ENCODE assay signal across 8 cellular contexts in genomic region chr12:48350249-48351021, GRCh38. TPM values are rescaled to one million over a fixed set of nuclear protein-coding genes. Genes with fewer than 3 reads are reported as not detected.
DNase-seq lines count a peak whose midpoint lies in the region; ATAC-seq and TF ChIP-seq lines count a peak whose summit lies in the region.

TSS of gene ZNF641 (minus strand) at chr12:48350919. CDS start at chr12:48348090, 2,829 bp downstream.

- CTCF ChIA-PET in activated CD8-positive, alpha-beta T cell treated with anti-CD3 and anti-CD28 coated beads, Interleukin-2, amount 10 ng/mL, durations not matched to agents 7 days and 5 days (lab: Charles Lee), result interaction anchor here (0.7 to 1.2 kb wide), 3 partner anchors 9 to 150 kb away, joined by 3 read pairs; no protein-coding TSS in a partner anchor

- H3K9me3 Mint-ChIP-seq in activated CD8-positive, alpha-beta T cell treated with anti-CD3 and anti-CD28 coated beads, Interleukin-2, amount 10 ng/mL, durations not matched to agents 7 days and 5 days (ENCODE audit: insufficient read depth), result no peaks in the 10 kb centered on the region

- peak within 1 kb of the TSS; percentile 92 for H3K27ac Mint-ChIP-seq in activated CD8-positive, alpha-beta T cell treated with anti-CD3 and anti-CD28 coated beads, Interleukin-2, amount 10 ng/mL, durations not matched to agents 7 days and 5 days

- peak within 1 kb of the TSS; percentile 93 for H3K4me3 Mint-ChIP-seq in activated CD8-positive, alpha-beta T cell treated with anti-CD3 and anti-CD28 coated beads, Interleukin-2, amount 10 ng/mL, durations not matched to agents 7 days and 5 days

- H3K27me3 Mint-ChIP-seq in activated CD8-positive, alpha-beta T cell treated with anti-CD3 and anti-CD28 coated beads, Interleukin-2, amount 10 ng/mL, durations not matched to agents 7 days and 5 days (ENCODE audit: low read depth), result peaks cover 3% of the 10 kb centered on the region

- H3K36me3 Mint-ChIP-seq in activated CD8-positive, alpha-beta T cell treated with anti-CD3 and anti-CD28 coated beads, Interleukin-2, amount 10 ng/mL, durations not matched to agents 7 days and 5 days (ENCODE audit: low read depth), result peaks cover 31% of the 10 kb centered on the region

- POLR2A ChIA-PET in activated CD8-positive, alpha-beta T cell treated with anti-CD3 and anti-CD28 coated beads, Interleukin-2, amount 10 ng/mL, durations not matched to agents 7 days and 5 days (lab: Charles Lee), result interaction anchor here (0.6 to 0.7 kb wide), 2 partner anchors 168 to 501 kb away, joined by 3 read pairs; no protein-coding TSS in a partner anchor

- H3K4me1 Mint-ChIP-seq in activated CD8-positive, alpha-beta T cell treated with anti-CD3 and anti-CD28 coated beads, Interleukin-2, amount 10 ng/mL, durations not matched to agents 7 days and 5 days (ENCODE audit: low read depth), result peaks cover 20% of the 10 kb centered on the region

- DNase-seq in AG09319 (ENCODE audit: extremely low read depth, low read depth), result peak; percentile 34
- peak; percentile 39 for DNase-seq in NCI-H526 treated with DMSO at 0.1 percent for 48 hours (lab: John Stamatoyannopoulos, UW)
- peak; percentile 80 for DNase-seq in activated CD8-positive, alpha-beta T cell treated with anti-CD3 and anti-CD28 coated beads, Interleukin-2, amount 10 ng/mL, durations not matched to agents 7 days and 5 days
- peak; percentile 76 for DNase-seq in effector CD8-positive, alpha-beta T cell (lab: John Stamatoyannopoulos, UW)
- DNase-seq in medulla oblongata (ENCODE audit: extremely low spot score), result peak; percentile 86
- DNase-seq in stimulated activated CD8-positive, alpha-beta memory T cell treated with anti-CD3 and anti-CD28 coated beads, Interleukin-12 subunit alpha, Interleukin-12 subunit beta, amount 100 ng/mL, for 1 hour (ENCODE audit: low read depth), result peak; percentile 63

- ATAC-seq in GM18909 (IDR thresholded peaks at IDR 0.05; ENCODE audit: poor library complexity, unreplicated experiment), result peak; percentile 86
- peak; percentile 69 for ATAC-seq in HG03139 (IDR thresholded peaks at IDR 0.05; ENCODE audit: unreplicated experiment)
- ATAC-seq in activated CD8-positive, alpha-beta T cell treated with anti-CD3 and anti-CD28 coated beads, Interleukin-2, amount 10 ng/mL, durations not matched to agents 7 days and 5 days, result peak; percentile 93

- no peak for TF ChIP-seq CTCF in AG09319 (IDR thresholded peaks at IDR 0.05; ENCODE audit: low read depth, low read length)

RNA-seq across cellular contexts. Expression of gene ZNF641, which starts in this region (rescaled TPM):
- 10 to 100 TPM; 10.6 to 14.1 TPM for total RNA-seq in activated CD8-positive, alpha-beta T cell treated with anti-CD3 and anti-CD28 coated beads, Interleukin-2, amount 10 ng/mL, durations not matched to agents 7 days and 5 days

Comparison
In these comparisons a context has a peak if more than half of its experiments do, and no peak if none do; other contexts are left out.
1. Peak in every context shown above with its lines: DNase-seq and ATAC-seq.
2. DNase-seq: peak in every context shown above with its lines; median percentile 86 in medulla oblongata; 80 in activated CD8-positive, alpha-beta T cell treated with anti-CD3 and anti-CD28 coated beads, Interleukin-2, amount 10 ng/mL, durations not matched to agents 7 days and 5 days; 76 in effector CD8-positive, alpha-beta T cell; 63 in stimulated activated CD8-positive, alpha-beta memory T cell treated with anti-CD3 and anti-CD28 coated beads, Interleukin-12 subunit alpha, Interleukin-12 subunit beta, amount 100 ng/mL, for 1 hour; 39 in NCI-H526 treated with DMSO at 0.1 percent for 48 hours; 34 in AG09319.